In genomic region chr20:14838663-14839650, GRCh38 we compare ENCODE assay signal across 12 cellular contexts.
DNase-seq lines count a peak whose midpoint lies in the region; ATAC-seq, FAIRE-seq and TF ChIP-seq lines count a peak whose summit lies in the region.
"Had no signal": no experiment of that assay in that cellular context is flagged by ENCODE, and none has a peak within 500 bp of the region (broad histone marks: within the 10 kb centered on the region; RNA-seq: fewer than 3 reads in every experiment).

No MANE protein-coding gene starts in this region.

- no peaks in the 10 kb centered on the region for H3K4me1 Mint-ChIP-seq in activated CD8-positive, alpha-beta T cell treated with anti-CD3 and anti-CD28 coated beads for 36 hours (ENCODE audit: low read depth)

- no peaks in the 10 kb centered on the region for H3K9me3 Mint-ChIP-seq in activated CD8-positive, alpha-beta T cell treated with anti-CD3 and anti-CD28 coated beads for 36 hours
- H3K9me3 Mint-ChIP-seq: dendritic cell treated with granulocyte-macrophage colony-stimulating factor and Interleukin-4, amounts not matched to agents 40 ng/mL and 50 ng/mL, for 4 days had no signal

- no peaks in the 10 kb centered on the region for H3K27me3 Mint-ChIP-seq in activated CD8-positive, alpha-beta T cell treated with anti-CD3 and anti-CD28 coated beads for 36 hours
- H3K27me3 Mint-ChIP-seq: dendritic cell treated with granulocyte-macrophage colony-stimulating factor and Interleukin-4, amounts not matched to agents 40 ng/mL and 50 ng/mL, for 4 days had no signal

- CTCF ChIA-PET in activated CD8-positive, alpha-beta T cell treated with anti-CD3 and anti-CD28 coated beads for 36 hours (lab: Charles Lee) = no interaction called here

- ATAC-seq in GM21423 (IDR thresholded peaks at IDR 0.05; ENCODE audit: unreplicated experiment) = peak; percentile 87
- peak; percentile 83 for ATAC-seq in HG03354 (IDR thresholded peaks at IDR 0.05; ENCODE audit: poor library complexity, severe bottlenecking, unreplicated experiment)
- ATAC-seq in activated CD8-positive, alpha-beta T cell treated with anti-CD3 and anti-CD28 coated beads for 36 hours = no peak
- ATAC-seq: HCT116 had no signal

- no peak for TF ChIP-seq CTCF in bronchial epithelial cell (IDR thresholded peaks at IDR 0.05; ENCODE audit: insufficient read depth, low read length, severe bottlenecking)
- TF ChIP-seq CTCF in activated CD8-positive, alpha-beta T cell treated with anti-CD3 and anti-CD28 coated beads for 36 hours (IDR thresholded peaks at IDR 0.05) = no peak

- no peak overlapping the region for H3K27ac Mint-ChIP-seq in activated CD8-positive, alpha-beta T cell treated with anti-CD3 and anti-CD28 coated beads for 36 hours
- H3K27ac Mint-ChIP-seq: dendritic cell treated with granulocyte-macrophage colony-stimulating factor and Interleukin-4, amounts not matched to agents 40 ng/mL and 50 ng/mL, for 4 days had no signal

- H3K4me3 Mint-ChIP-seq in activated CD8-positive, alpha-beta T cell treated with anti-CD3 and anti-CD28 coated beads for 36 hours = no peak overlapping the region
- H3K4me3 Mint-ChIP-seq: dendritic cell treated with granulocyte-macrophage colony-stimulating factor and Interleukin-4, amounts not matched to agents 40 ng/mL and 50 ng/mL, for 4 days had no signal

- no peaks in the 10 kb centered on the region for H3K36me3 Mint-ChIP-seq in activated CD8-positive, alpha-beta T cell treated with anti-CD3 and anti-CD28 coated beads for 36 hours (ENCODE audit: low read depth)

- H3K36me3 ChIP-seq in bronchial epithelial cell (ENCODE audit: control insufficient read depth, insufficient read depth, low read length) = no peaks in the 10 kb centered on the region
- H3K36me3 ChIP-seq: BLaER1 had no signal

- POLR2A ChIA-PET in activated CD8-positive, alpha-beta T cell treated with anti-CD3 and anti-CD28 coated beads for 36 hours (lab: Charles Lee) = no interaction called here

- DNase-seq in Daoy (ENCODE audit: low read depth) = peak; percentile 31
- DNase-seq in bronchial epithelial cell (ENCODE audit: low read depth) = peak; percentile 8
- DNase-seq in activated CD4-positive, alpha-beta T cell treated with anti-CD3 and anti-CD28 coated beads, Interleukin-2, amount 50 U/mL, for 1 hour = no peak
- DNase-seq in foreskin melanocyte = no peak
- no peak for DNase-seq in activated CD8-positive, alpha-beta T cell treated with anti-CD3 and anti-CD28 coated beads for 36 hours
- DNase-seq in NCI-H774 (lab: John Stamatoyannopoulos, UW) = no peak
- DNase-seq: activated CD4-positive, alpha-beta T cell treated with anti-CD3 and anti-CD28 coated beads for 4 hours had no signal

- no peak for FAIRE-seq in bronchial epithelial cell (lab: Jason Lieb, UNC)

- no peak overlapping the region for H3K4me3 ChIP-seq in bronchial epithelial cell (ENCODE audit: low read depth, low read length)
- H3K4me3 ChIP-seq: BLaER1 had no signal

- no peaks in the 10 kb centered on the region for H3K27me3 ChIP-seq in bronchial epithelial cell (ENCODE audit: control insufficient read depth, insufficient read depth, low read length)
- H3K27me3 ChIP-seq: BLaER1 had no signal

- intact Hi-C loops in activated CD8-positive, alpha-beta T cell treated with anti-CD3 and anti-CD28 coated beads for 36 hours (cut with micrococcal nuclease) = no loop called here

Comparison
In these comparisons a context has a peak if more than half of its experiments do, and no peak if none do; other contexts are left out.
1. DNase-seq: peak in Daoy (single experiment) and bronchial epithelial cell (single experiment); none in activated CD4-positive, alpha-beta T cell treated with anti-CD3 and anti-CD28 coated beads, Interleukin-2, amount 50 U/mL, for 1 hour (single experiment), foreskin melanocyte (single experiment), activated CD8-positive, alpha-beta T cell treated with anti-CD3 and anti-CD28 coated beads for 36 hours (single experiment) and NCI-H774 (single experiment).